9 cellular contexts compared by ENCODE assay signal in the genomic region with DNA sequence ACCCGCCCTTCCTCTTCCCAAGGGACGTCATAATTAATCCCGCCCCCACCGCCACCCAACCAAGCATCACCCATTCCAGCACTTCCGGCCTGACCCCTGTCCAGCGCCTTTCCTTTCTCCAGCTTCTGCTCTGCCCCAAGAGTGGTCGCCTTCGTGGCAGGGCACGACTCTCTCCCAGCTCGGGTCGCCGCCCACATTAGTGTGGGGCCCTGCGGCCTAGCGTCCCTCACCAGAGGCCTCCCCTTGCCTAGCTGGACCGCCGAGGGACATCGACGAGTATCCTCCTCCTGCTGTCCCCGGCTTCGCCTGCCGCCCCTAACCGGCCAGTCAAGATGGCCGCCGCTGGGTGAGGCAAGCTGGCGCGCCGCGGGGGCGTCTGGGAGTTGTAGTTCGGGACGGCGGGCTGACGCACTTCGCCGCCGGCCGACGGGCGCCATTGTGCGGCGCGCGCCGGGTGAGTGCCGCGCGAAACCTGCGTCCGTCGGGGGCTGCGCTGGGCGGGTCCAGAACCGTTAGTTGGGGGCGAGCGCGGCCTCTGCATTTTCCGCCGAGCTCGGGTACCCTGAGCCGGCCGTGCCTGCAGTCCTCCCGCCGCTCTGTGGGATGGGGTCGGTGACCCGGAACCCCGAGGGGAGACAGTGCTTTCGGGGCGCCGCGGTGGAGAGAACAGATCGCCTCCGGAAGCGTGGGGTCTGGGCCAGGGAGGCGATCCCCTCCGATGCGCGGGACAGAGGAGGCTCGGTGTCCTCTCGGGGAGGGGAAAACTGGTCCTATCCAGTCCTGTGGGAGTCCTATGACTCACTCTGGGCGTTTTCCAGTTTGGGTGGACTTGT. TPM values are rescaled to one million over a fixed set of nuclear protein-coding genes. Genes with fewer than 3 reads are reported as not detected.
A peak's percentile ranks its signal among the peaks of the same experiment; 100 is the strongest.
DNase-seq lines count a peak whose midpoint lies in the region; ATAC-seq, FAIRE-seq and TF ChIP-seq lines count a peak whose summit lies in the region.
"Had no signal": no experiment of that assay in that cellular context is flagged by ENCODE, and none has a peak within 500 bp of the region (broad histone marks: within the 10 kb centered on the region; RNA-seq: fewer than 3 reads in every experiment).

A gene (plus strand): TSS at position 73 of the 833 bp plus-strand sequence. CDS start 905 bp downstream, outside the sequence.

- H3K4me1 ChIP-seq in BE2C (no peaks in the 10 kb centered on the region), HepG2 (ENCODE audit: insufficient read depth, low read length) (peaks cover 12% of the 10 kb centered on the region)

- H3K79me2 ChIP-seq in HepG2 (ENCODE audit: insufficient read depth, low read length) = peaks cover 10% of the 10 kb centered on the region

- H4K20me1 ChIP-seq in HepG2 (ENCODE audit: insufficient read depth, low read length) = no peaks in the 10 kb centered on the region

- H3K9me3 Mint-ChIP-seq in dendritic cell treated with granulocyte-macrophage colony-stimulating factor and Interleukin-4, amounts not matched to agents 40 ng/mL and 50 ng/mL, for 4 days = peaks cover 65% of the 10 kb centered on the region

- no peak for TF ChIP-seq EP300 in HepG2 (IDR thresholded peaks at IDR 0.05; ENCODE audit: low read depth in 2 of 2, low read length in 2 of 2)
- no peak; the same call in 1 of the 2 replicates for TF ChIP-seq EP300 in HepG2 (CRISPR knock-in tag; IDR thresholded peaks at IDR 0.05; ENCODE audit: borderline replicate concordance)

- no peak for TF ChIP-seq CTCF in BE2C (IDR thresholded peaks at IDR 0.05; ENCODE audit: low read depth, low read length)
- no peak for TF ChIP-seq CTCF in HepG2 (CRISPR knock-in tag; IDR thresholded peaks at IDR 0.05)

- CTCF ChIA-PET in HepG2 (lab: Yijun Ruan, JAX; ENCODE audit: low intra/inter-chr PET ratio, low total read pairs) = interaction anchor here (1.6 kb wide), 1 partner anchor 127 kb away, joined by 11 read pairs; no protein-coding TSS in a partner anchor

- TF ChIP-seq POLR2A in GM19193 (IDR thresholded peaks at IDR 0.05; ENCODE audit: extremely low read depth, insufficient read depth, insufficient read length) = peak; percentile 84
- TF ChIP-seq POLR2A in HepG2 (IDR thresholded peaks at IDR 0.05; ENCODE audit: insufficient read depth in 1 of 2, low read depth in 2 of 2, low read length in 2 of 2) = peak; percentile 55 to 77

- H3K27ac Mint-ChIP-seq in dendritic cell treated with granulocyte-macrophage colony-stimulating factor and Interleukin-4, amounts not matched to agents 40 ng/mL and 50 ng/mL, for 4 days = peak within 1 kb of the TSS; percentile 100

- intact Hi-C loops in dendritic cell treated with granulocyte-macrophage colony-stimulating factor and Interleukin-4, amounts not matched to agents 40 ng/mL and 50 ng/mL, for 4 days (cut with micrococcal nuclease) = loop anchor here (1.0 to 5.0 kb wide), 3 partner anchors 94 to 198 kb away; a partner anchor contains a TSS
- intact Hi-C loops in HepG2 (cut with micrococcal nuclease; ENCODE audit: unreplicated experiment) = loop anchor here (1.0 to 5.0 kb wide), 5 partner anchors 44 to 204 kb away; a partner anchor contains a TSS

- H3K4me3 ChIP-seq in BE2C (ENCODE audit: low read depth, low read length) = peak within 1 kb of the TSS; percentile 89
- peak within 1 kb of the TSS; percentile 77 to 93 (median 88) for H3K4me3 ChIP-seq in HepG2 (replicated peaks in 1 of 3; ENCODE audit: insufficient read depth in 1 of 3, low read depth in 2 of 3, low read length in 3 of 3)

- peak; percentile 95 for ATAC-seq in HG03432 (IDR thresholded peaks at IDR 0.05; ENCODE audit: unreplicated experiment)
- ATAC-seq in HepG2 = peak; percentile 92

- H3K27me3 Mint-ChIP-seq in dendritic cell treated with granulocyte-macrophage colony-stimulating factor and Interleukin-4, amounts not matched to agents 40 ng/mL and 50 ng/mL, for 4 days = no peaks in the 10 kb centered on the region

- peak; percentile 32; the same call in 1 of the 2 replicates for TF ChIP-seq RAD21 in HepG2 (CRISPR knock-in tag; IDR thresholded peaks at IDR 0.05)

- POLR2A ChIA-PET in HepG2 (lab: Yijun Ruan, JAX) = interaction anchor here (0.6 to 1.9 kb wide), 20 partner anchors 12 to 777 kb away, joined by 3 to 16 read pairs (median 4); a partner anchor contains a TSS

- DNase-seq in BE2C (peak; percentile 97), NCI-H526 (lab: John Stamatoyannopoulos, UW) (peak; percentile 42 to 89), HepG2 (ENCODE audit: low spot score) (peak; percentile 90)
- DNase-seq in activated CD4-positive, alpha-beta T cell treated with anti-CD3 and anti-CD28 coated beads, Interleukin-2, amount 50 U/mL, for 24 hours (ENCODE audit: low read depth in 1 of 2, low spot score in 1 of 2) = peak; percentile 86 to 87
- DNase-seq in stimulated activated CD4-positive, alpha-beta T cell treated with anti-CD3 and anti-CD28 coated beads, Interleukin-2, amount 100 ng/mL, for 48 hours = peak; percentile 91 to 93

- peak within 1 kb of the TSS; percentile 20 for H2AFZ ChIP-seq in HepG2 (ENCODE audit: low read length)

- peak within 1 kb of the TSS; percentile 93 for H3K4me2 ChIP-seq in HepG2 (ENCODE audit: low read depth, low read length)

- H3K27ac ChIP-seq in HepG2 (ENCODE audit: extremely low read length, insufficient read depth, low read length) = peak within 1 kb of the TSS; percentile 100

- in situ Hi-C loops in HepG2 (cut with HindIII; ENCODE audit: extremely low pct_ligation_motif_present, low pct_unique_long_range_greater_than_20kb) = loop anchor here (5.0 kb wide), 1 partner anchor 124 kb away; a partner anchor contains a TSS

- no TSS peak for BruUV-seq in HepG2 (replicated peaks; lab: Mats Ljungman, UMichigan)

- H3K9me3 ChIP-seq in BE2C (peaks cover 6% of the 10 kb centered on the region), HepG2 (ENCODE audit: low read length) (peaks cover 65% of the 10 kb centered on the region)

- H3K4me1 Mint-ChIP-seq in dendritic cell treated with granulocyte-macrophage colony-stimulating factor and Interleukin-4, amounts not matched to agents 40 ng/mL and 50 ng/mL, for 4 days (ENCODE audit: low read depth) = peaks cover 22% of the 10 kb centered on the region

- H3K9ac ChIP-seq in HepG2 (ENCODE audit: insufficient read depth, low read depth, low read length) = peak within 1 kb of the TSS; percentile 96

- peaks cover 90% of the 10 kb centered on the region for H3K36me3 Mint-ChIP-seq in dendritic cell treated with granulocyte-macrophage colony-stimulating factor and Interleukin-4, amounts not matched to agents 40 ng/mL and 50 ng/mL, for 4 days (ENCODE audit: low read depth)

- peaks cover 24% of the 10 kb centered on the region for H3K36me3 ChIP-seq in BE2C
- peaks cover 20 to 28% of the 10 kb centered on the region in 2 experiments for H3K36me3 ChIP-seq in HepG2 (replicated peaks in 1 of 2; ENCODE audit: control insufficient read depth in 1 of 2, insufficient read depth in 2 of 2, low read length in 2 of 2)

- H3K4me3 Mint-ChIP-seq in dendritic cell treated with granulocyte-macrophage colony-stimulating factor and Interleukin-4, amounts not matched to agents 40 ng/mL and 50 ng/mL, for 4 days = peak within 1 kb of the TSS; percentile 93

- FAIRE-seq in HepG2 (lab: Jason Lieb, UNC) = peak; percentile 26
- FAIRE-seq: islet of Langerhans had no signal

- WGBS in HepG2 (ENCODE audit: low lambda C conversion rate) = under 1% methylated on average over 24 of the region's 80 CpGs

- H3K27me3 ChIP-seq in BE2C = no peaks in the 10 kb centered on the region
- no peaks in the 10 kb centered on the region; a peak in 1 of 5 replicates for H3K27me3 ChIP-seq in HepG2 (ENCODE audit: control insufficient read depth in 1 of 2, insufficient read depth in 2 of 2, low read length in 2 of 2)

TF ChIP-seq in HepG2, 621 proteins besides CTCF, POLR2A, EP300 and RAD21 (continues in another document):
- TF ChIP-seq, protein P1, sequence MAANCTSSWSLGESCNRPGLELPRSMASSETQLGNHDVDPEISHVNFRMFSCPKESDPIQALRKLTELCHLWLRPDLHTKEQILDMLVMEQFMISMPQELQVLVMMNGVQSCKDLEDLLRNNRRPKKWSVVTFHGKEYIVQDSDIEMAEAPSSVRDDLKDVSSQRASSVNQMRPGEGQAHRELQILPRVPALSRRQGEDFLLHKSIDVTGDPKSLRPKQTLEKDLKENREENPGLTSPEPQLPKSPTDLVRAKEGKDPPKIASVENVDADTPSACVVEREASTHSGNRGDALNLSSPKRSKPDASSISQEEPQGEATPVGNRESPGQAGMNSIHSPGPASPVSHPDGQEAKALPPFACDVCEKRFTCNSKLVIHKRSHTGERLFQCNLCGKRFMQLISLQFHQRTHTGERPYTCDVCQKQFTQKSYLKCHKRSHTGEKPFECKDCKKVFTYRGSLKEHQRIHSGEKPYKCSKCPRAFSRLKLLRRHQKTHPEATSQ (CRISPR knock-in tag; IDR thresholded peaks at IDR 0.05; ENCODE audit: borderline replicate concordance) = peak; percentile 22; the same call in 1 of the 2 replicates
- TF ChIP-seq FOXA3 (CRISPR knock-in tag; IDR thresholded peaks at IDR 0.05) = peak; percentile 32

RNA-seq across cellular contexts. Expression of the gene that starts here (rescaled TPM):
- polyA plus RNA-seq in BE2C (2012; ENCODE audit: insufficient read depth, insufficient read length, low read depth) = 20.6 TPM
- total RNA-seq in HepG2 (2016; rRNA removed; fragmentation: Illumina TruSeq; extraction: Trizol) = 17.0 and 23.0 TPM in 2 replicates
- 5.1 and 6.0 TPM in 2 replicates for total RNA-seq in HepG2 (2016; cell fraction: cytosol; rRNA removed; fragmentation: Illumina TruSeq; extraction: Trizol; ENCODE audit: low read depth)
- 18.4 and 20.3 TPM in 2 replicates for total RNA-seq in HepG2 (2016; cell fraction: insoluble cytoplasmic fraction; rRNA removed; fragmentation: Illumina TruSeq; extraction: Trizol)
- total RNA-seq in HepG2 (2016; cell fraction: membrane; rRNA removed; fragmentation: Illumina TruSeq; extraction: Trizol) = 10.2 and 11.1 TPM in 2 replicates
- total RNA-seq in HepG2 (2016; cell fraction: nucleus; rRNA removed; fragmentation: Illumina TruSeq; extraction: Trizol) = 25.3 and 28.4 TPM in 2 replicates
- polyA plus RNA-seq in HepG2 (2011; rRNA removed) = 16.1 and 21.0 TPM in 2 replicates
- 13.9 and 15.9 TPM in 2 replicates for polyA plus RNA-seq in HepG2 (2011; cell fraction: cytosol; rRNA removed)
- 35.9 and 43.6 TPM in 2 replicates for polyA plus RNA-seq in HepG2 (2011; cell fraction: nucleus; rRNA removed)
- polyA plus RNA-seq in HepG2 (2012) = 15.5 and 19.8 TPM in 2 replicates
- 1.7 and 1.9 TPM in 2 replicates for polyA plus RNA-seq in HepG2 (2016; cell fraction: cytosol; fragmentation: Illumina TruSeq; extraction: Trizol; ENCODE audit: low read depth)
- polyA plus RNA-seq in HepG2 (2016; cell fraction: insoluble cytoplasmic fraction; fragmentation: Illumina TruSeq; extraction: Trizol; ENCODE audit: low read depth) = 13.2 and 15.6 TPM in 2 replicates
- 3.7 and 4.5 TPM in 2 replicates for polyA plus RNA-seq in HepG2 (2016; cell fraction: membrane; fragmentation: Illumina TruSeq; extraction: Trizol; ENCODE audit: low read depth)
- polyA plus RNA-seq in HepG2 (2016; cell fraction: nucleus; fragmentation: Illumina TruSeq; extraction: Trizol; ENCODE audit: insufficient read depth, low read depth) = 38.7 and 40.7 TPM in 2 replicates
- 20.7 and 49.1 TPM in 2 replicates for polyA minus RNA-seq in HepG2 (2011; rRNA and poly(A)+ RNA removed; ENCODE audit: low replicate concordance)
- polyA minus RNA-seq in HepG2 (2011; cell fraction: cytosol; rRNA and poly(A)+ RNA removed) = 7.5 and 9.9 TPM in 2 replicates
- 43.8 and 44.7 TPM in 2 replicates for polyA minus RNA-seq in HepG2 (2011; cell fraction: nucleus; rRNA and poly(A)+ RNA removed)

Comparison
In these comparisons a context has a peak if more than half of its experiments do, and no peak if none do; other contexts are left out.
1. Peak in every context shown above with its lines: DNase-seq, ATAC-seq, H3K4me3 ChIP-seq and H3K27ac ChIP-seq.